ENCODE assay signal across 8 cellular contexts in the genomic region with DNA sequence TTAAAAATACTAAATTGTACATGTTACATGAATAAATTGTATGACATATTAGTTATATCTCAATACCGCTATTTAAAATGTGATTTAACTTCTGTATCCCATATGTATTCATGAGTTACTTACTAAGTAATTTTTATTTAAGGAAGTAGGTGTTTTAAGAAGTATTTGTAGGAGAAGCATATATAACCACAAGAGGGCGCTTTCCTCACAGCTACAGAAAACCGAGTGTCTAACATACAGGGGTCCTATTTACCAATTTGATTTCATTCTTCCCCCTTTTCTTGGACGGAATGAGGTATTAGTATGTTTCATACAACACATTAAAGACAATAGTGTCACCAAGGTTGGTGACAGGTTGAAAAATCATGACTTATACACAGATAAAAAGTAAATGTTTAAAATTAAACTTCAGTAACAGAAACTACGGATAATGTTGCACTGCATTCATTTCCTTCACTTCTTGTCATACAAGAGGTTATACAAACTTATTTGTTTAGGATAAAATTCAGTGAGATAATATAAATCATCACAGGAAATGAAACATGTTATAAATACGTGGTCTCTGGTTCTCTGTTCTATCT.
DNase-seq lines count a peak whose midpoint lies in the region; ATAC-seq, FAIRE-seq and TF ChIP-seq lines count a peak whose summit lies in the region.

No MANE protein-coding gene starts in this region.

- H3K9me2 ChIP-seq in MM.1S (replicated peaks; ENCODE audit: insufficient read depth, low read length), result no peaks in the 10 kb centered on the region

- FAIRE-seq in G401.6 (lab: Jason Lieb, UNC), result peak; percentile 95

- H3K9ac ChIP-seq in MM.1S (ENCODE audit: low read length), result no peak overlapping the region

- 23 to 27% methylated on average over 6 of the region's 6 CpGs for WGBS in gastroesophageal sphincter (ENCODE audit: low coverage in 1 of 2), 2 donors
- 30 to 34% methylated on average over 6 of the region's 6 CpGs for WGBS in sigmoid colon, 2 donors

- H3K36me3 ChIP-seq in MM.1S (replicated peaks; ENCODE audit: insufficient read depth, low read length) (no peaks in the 10 kb centered on the region), gastroesophageal sphincter (no peaks in the 10 kb centered on the region), sigmoid colon (no peaks in the 10 kb centered on the region)

- H3K4me1 ChIP-seq in MM.1S (ENCODE audit: low read length) (no peaks in the 10 kb centered on the region), gastroesophageal sphincter (peaks cover 0 to 17% (median 0%) of the 10 kb centered on the region in 3 donors), sigmoid colon (peaks cover 0 to 16% (median 9%) of the 10 kb centered on the region in 4 donors)

- no peak for ATAC-seq in gastroesophageal sphincter
- no peak for ATAC-seq in esophagus mucosa
- ATAC-seq in HG02763 (IDR thresholded peaks at IDR 0.05; ENCODE audit: unreplicated experiment), result no peak
- no peak for ATAC-seq in HG03565 (IDR thresholded peaks at IDR 0.05; ENCODE audit: unreplicated experiment)

- H3K4me3 ChIP-seq in MM.1S (ENCODE audit: low read length) (no peak overlapping the region), gastroesophageal sphincter (no peak overlapping the region), sigmoid colon (no peak overlapping the region)

- H3K27ac ChIP-seq in MM.1S (ENCODE audit: low read length), result no peak overlapping the region
- H3K27ac ChIP-seq in gastroesophageal sphincter, result no peak overlapping the region
- H3K27ac ChIP-seq in sigmoid colon, result no peak overlapping the region

- TF ChIP-seq CTCF in MM.1S (IDR thresholded peaks at IDR 0.05; ENCODE audit: low read length) (peak; percentile 76), gastroesophageal sphincter (IDR thresholded peaks at IDR 0.05) (peak; percentile 51 to 72 (median 66)), sigmoid colon (IDR thresholded peaks at IDR 0.05) (peak; percentile 49 to 68 (median 58))

- intact Hi-C loops in sigmoid colon (cut with DNase I), result loop anchor here (2.0 to 10.0 kb wide), 3 partner anchors 354 to 440 kb away; a partner anchor contains a TSS

- H3F3A ChIP-seq in MM.1S (ENCODE audit: insufficient read depth, low read length), result no peaks in the 10 kb centered on the region

- H3K4me2 ChIP-seq in MM.1S (ENCODE audit: low read depth, low read length), result no peak overlapping the region

- H3K9me3 ChIP-seq in MM.1S (replicated peaks; ENCODE audit: insufficient read depth, low read length) (no peaks in the 10 kb centered on the region), gastroesophageal sphincter (no peaks in the 10 kb centered on the region), sigmoid colon (no peaks in the 10 kb centered on the region)

- DNase-seq in MM.1S (peak; percentile 45), SKM-1 treated with dmso at 0.1 percent for 144 hours (lab: John Stamatoyannopoulos, UW; ENCODE audit: unreplicated experiment) (peak; percentile 70), sigmoid colon (no peak)

- no peaks in the 10 kb centered on the region for H3K79me2 ChIP-seq in MM.1S (ENCODE audit: low read length)

- H3K27me3 ChIP-seq in MM.1S (replicated peaks; ENCODE audit: insufficient read depth, low read length) (no peaks in the 10 kb centered on the region), gastroesophageal sphincter (no peaks in the 10 kb centered on the region), sigmoid colon (no peaks in the 10 kb centered on the region)

- TF ChIP-seq EP300 in gastroesophageal sphincter (IDR thresholded peaks at IDR 0.05) (no peak), sigmoid colon (IDR thresholded peaks at IDR 0.05) (no peak)

- TF ChIP-seq POLR2A in gastroesophageal sphincter (IDR thresholded peaks at IDR 0.05), result no peak
- TF ChIP-seq POLR2A in sigmoid colon (IDR thresholded peaks at IDR 0.05), result no peak

- no peak overlapping the region for H2AFZ ChIP-seq in MM.1S (ENCODE audit: low read length)

- H4K20me1 ChIP-seq in MM.1S (ENCODE audit: insufficient read depth, low read length), result 0 out of 2 replicates have a peak, but pooled peaks cover 4% of the 10 kb centered on the region
